ENCODE assay signal across 29 cellular contexts in genomic region chr9:15146121-15146820, GRCh38.
A peak's percentile ranks its signal among the peaks of the same experiment; 100 is the strongest.
DNase-seq lines count a peak whose midpoint lies in the region; ATAC-seq, FAIRE-seq and TF ChIP-seq lines count a peak whose summit lies in the region.
"Had no signal": no experiment of that assay in that cellular context is flagged by ENCODE, and none has a peak within 500 bp of the region (broad histone marks: within the 10 kb centered on the region; RNA-seq: fewer than 3 reads in every experiment).

No MANE protein-coding gene starts in this region.

- DNase-seq in HepG2 (ENCODE audit: low spot score) (no peak), right lobe of liver (no peak), NCI-H2171 (lab: John Stamatoyannopoulos, UW) (peak; percentile 47), WTC11 (ENCODE audit: low spot score) (no peak), GM19240 (ENCODE audit: insufficient read length, low spot score) (no peak), foreskin melanocyte (no peak), NCI-H1048 (lab: John Stamatoyannopoulos, UW) (no peak), T-helper 17 cell (no peak)
- DNase-seq: activated CD4-positive, alpha-beta memory T cell treated with anti-CD3 and anti-CD28 coated beads, Interleukin-2, amount 10 ng/mL, durations not matched to agents 7 days and 5 days; activated naive CD4-positive, alpha-beta T cell; activated T-cell treated with anti-CD3 and anti-CD28 coated beads, Interleukin-2, amount 50 U/mL, for 1 hour; amygdala; C1 segment of cervical spinal cord; caudate nucleus; erythroblast; gastrocnemius medialis; mesenchymal stem cell; NCI-H510A; PC-9; SIG-M5; stimulated activated CD4-positive, alpha-beta T cell treated with anti-CD3 and anti-CD28 coated beads, Interleukin-4, amount 100 ng/mL, for 24 hours; stomach had no signal

- in situ Hi-C loops in HepG2 (cut with HindIII; ENCODE audit: extremely low pct_ligation_motif_present, low pct_unique_long_range_greater_than_20kb): no loop called here

- H3K4me1 ChIP-seq in HepG2 (ENCODE audit: insufficient read depth, low read length): no peaks in the 10 kb centered on the region
- H3K4me1 ChIP-seq in right lobe of liver: no peaks in the 10 kb centered on the region
- H3K4me1 ChIP-seq: stomach had no signal

- H3K4me3 Mint-ChIP-seq in WTC11 (no peak overlapping the region), T-helper 17 cell (no peak overlapping the region)
- H3K4me3 Mint-ChIP-seq: activated CD4-positive, alpha-beta memory T cell treated with anti-CD3 and anti-CD28 coated beads, Interleukin-2, amount 10 ng/mL, durations not matched to agents 7 days and 5 days; IgD-negative memory B cell; natural killer cell treated with Interleukin-12 subunit alpha and Interleukin-12 subunit beta and Interleukin-15 and Interleukin-18, amount 100 ng/mL, for 72 hours; T-helper 1 cell treated with Interleukin-12 subunit alpha and Interleukin-12 subunit beta and Interleukin-4 antibody, amounts not matched to agents 30 μg/mL and 1 μg/mL, for 36 hours had no signal

- no peak for ATAC-seq in HepG2
- ATAC-seq in right lobe of liver: no peak
- ATAC-seq in WTC11: peak; percentile 32
- ATAC-seq in T-helper 17 cell: no peak
- ATAC-seq: gastrocnemius medialis; natural killer cell treated with Interleukin-12 subunit alpha and Interleukin-12 subunit beta and Interleukin-15 and Interleukin-18, amount 100 ng/mL, for 72 hours had no signal

- no peak for FAIRE-seq in HepG2 (lab: Jason Lieb, UNC)
- FAIRE-seq: GM12892 had no signal

- H3K9ac ChIP-seq in HepG2 (ENCODE audit: insufficient read depth, low read depth, low read length): no peak overlapping the region

- TF ChIP-seq CTCF in HepG2 (CRISPR knock-in tag; IDR thresholded peaks at IDR 0.05) (no peak), right lobe of liver (IDR thresholded peaks at IDR 0.05) (no peak), WTC11 (IDR thresholded peaks at IDR 0.05) (no peak)

- WGBS in HepG2 (ENCODE audit: low lambda C conversion rate): 55% methylated on average over 12 of the region's 12 CpGs
- WGBS in right lobe of liver (ENCODE audit: insufficient coverage, low coverage, low lambda C conversion rate, missing lambda C conversion rate): 77% methylated on average over 12 of the region's 12 CpGs

- intact Hi-C loops in HepG2 (cut with micrococcal nuclease; ENCODE audit: unreplicated experiment) (loop anchor here (10.0 kb wide), 1 partner anchor 531 kb away; no protein-coding TSS in a partner anchor), right lobe of liver (cut with DNase I) (no loop called here)

- H3K27ac ChIP-seq in HepG2 (ENCODE audit: extremely low read length, insufficient read depth, low read length) (no peak overlapping the region), right lobe of liver (no peak overlapping the region)
- H3K27ac ChIP-seq: gastrocnemius medialis, HL-60, PC-9, stomach had no signal

- H3K27me3 ChIP-seq in HepG2 (ENCODE audit: control insufficient read depth in 1 of 2, insufficient read depth in 2 of 2, low read length in 2 of 2): peaks cover 2 to 9% of the 10 kb centered on the region in 2 experiments; a peak in 1 of 5 replicates
- H3K27me3 ChIP-seq in right lobe of liver: no peaks in the 10 kb centered on the region
- H3K27me3 ChIP-seq: gastrocnemius medialis, stomach had no signal

- H3K4me1 Mint-ChIP-seq in WTC11: peaks cover 38% of the 10 kb centered on the region
- H3K4me1 Mint-ChIP-seq in T-helper 17 cell: peaks cover 2% of the 10 kb centered on the region
- H3K4me1 Mint-ChIP-seq: IgD-negative memory B cell had no signal

- no TSS peak for BruUV-seq in HepG2 (replicated peaks; lab: Mats Ljungman, UMichigan)

- no peak overlapping the region for H3K27ac Mint-ChIP-seq in WTC11
- no peak overlapping the region for H3K27ac Mint-ChIP-seq in T-helper 17 cell
- H3K27ac Mint-ChIP-seq: activated CD4-positive, alpha-beta memory T cell treated with anti-CD3 and anti-CD28 coated beads, Interleukin-2, amount 10 ng/mL, durations not matched to agents 7 days and 5 days; IgD-negative memory B cell; natural killer cell treated with Interleukin-12 subunit alpha and Interleukin-12 subunit beta and Interleukin-15 and Interleukin-18, amount 100 ng/mL, for 72 hours; progenitor cell of endocrine pancreas; T-helper 1 cell treated with Interleukin-12 subunit alpha and Interleukin-12 subunit beta and Interleukin-4 antibody, amounts not matched to agents 30 μg/mL and 1 μg/mL, for 36 hours had no signal

- H3K36me3 ChIP-seq in HepG2 (replicated peaks in 1 of 2; ENCODE audit: control insufficient read depth in 1 of 2, insufficient read depth in 2 of 2, low read length in 2 of 2) (no peaks in the 10 kb centered on the region), right lobe of liver (no peaks in the 10 kb centered on the region)
- H3K36me3 ChIP-seq: gastrocnemius medialis, stomach had no signal

- H3K4me3 ChIP-seq in HepG2 (replicated peaks in 1 of 3; ENCODE audit: insufficient read depth in 1 of 3, low read depth in 2 of 3, low read length in 3 of 3) (no peak overlapping the region), right lobe of liver (no peak overlapping the region)
- H3K4me3 ChIP-seq: gastrocnemius medialis, PC-9, smooth muscle cell, stomach had no signal

- H3K79me2 ChIP-seq in HepG2 (ENCODE audit: insufficient read depth, low read length): no peaks in the 10 kb centered on the region

- no peak for TF ChIP-seq EP300 in HepG2 (IDR thresholded peaks at IDR 0.05; ENCODE audit: low read depth in 2 of 2, low read length in 2 of 2)
- TF ChIP-seq EP300 in HepG2 (CRISPR knock-in tag; IDR thresholded peaks at IDR 0.05; ENCODE audit: borderline replicate concordance): no peak

- TF ChIP-seq RAD21 in HepG2 (CRISPR knock-in tag; IDR thresholded peaks at IDR 0.05): no peak

- H3K9me3 ChIP-seq in HepG2 (ENCODE audit: low read length) (no peaks in the 10 kb centered on the region), right lobe of liver (no peaks in the 10 kb centered on the region), T-helper 17 cell (ENCODE audit: control insufficient read depth, low read length, poor library complexity, severe bottlenecking) (no peaks in the 10 kb centered on the region)
- H3K9me3 ChIP-seq: gastrocnemius medialis, stomach had no signal

- no peak for TF ChIP-seq POLR2A in HepG2 (IDR thresholded peaks at IDR 0.05; ENCODE audit: insufficient read depth in 1 of 2, low read depth in 2 of 2, low read length in 2 of 2)
- TF ChIP-seq POLR2A in right lobe of liver (IDR thresholded peaks at IDR 0.05): no peak

- no peak overlapping the region for H2AFZ ChIP-seq in HepG2 (ENCODE audit: low read length)
- H2AFZ ChIP-seq: PC-9 had no signal

- H3K36me3 Mint-ChIP-seq in WTC11 (0 out of 2 replicates have a peak, but pooled peaks cover under 1% of the 10 kb centered on the region), T-helper 17 cell (ENCODE audit: low read depth) (no peaks in the 10 kb centered on the region)
- H3K36me3 Mint-ChIP-seq: IgD-negative memory B cell; natural killer cell treated with Interleukin-12 subunit alpha and Interleukin-12 subunit beta and Interleukin-15 and Interleukin-18, amount 100 ng/mL, for 72 hours had no signal

- H4K20me1 ChIP-seq in HepG2 (ENCODE audit: insufficient read depth, low read length): no peaks in the 10 kb centered on the region

- H3K27me3 Mint-ChIP-seq in WTC11 (ENCODE audit: low read depth): no peaks in the 10 kb centered on the region
- H3K27me3 Mint-ChIP-seq in T-helper 17 cell: peaks cover 26% of the 10 kb centered on the region
- H3K27me3 Mint-ChIP-seq: progenitor cell of endocrine pancreas had no signal

- CTCF ChIA-PET in HepG2 (lab: Yijun Ruan, JAX; ENCODE audit: low intra/inter-chr PET ratio, low total read pairs): no interaction called here
- CTCF ChIA-PET in WTC11 (lab: Charles Lee): interaction anchor here (0.6 kb wide), 1 partner anchor 387 kb away, joined by 4 read pairs; no protein-coding TSS in a partner anchor

- H3K9me3 Mint-ChIP-seq in WTC11: 0 out of 2 replicates have a peak, but pooled peaks cover 3% of the 10 kb centered on the region
- H3K9me3 Mint-ChIP-seq: activated CD4-positive, alpha-beta memory T cell treated with anti-CD3 and anti-CD28 coated beads, Interleukin-2, amount 10 ng/mL, durations not matched to agents 7 days and 5 days; IgD-negative memory B cell; natural killer cell treated with Interleukin-12 subunit alpha and Interleukin-12 subunit beta and Interleukin-15 and Interleukin-18, amount 100 ng/mL, for 72 hours; T-helper 1 cell treated with Interleukin-12 subunit alpha and Interleukin-12 subunit beta and Interleukin-4 antibody, amounts not matched to agents 30 μg/mL and 1 μg/mL, for 36 hours had no signal

- no peak overlapping the region for H3K4me2 ChIP-seq in HepG2 (ENCODE audit: low read depth, low read length)
- H3K4me2 ChIP-seq: PC-9, smooth muscle cell had no signal

- POLR2A ChIA-PET in HepG2 (lab: Yijun Ruan, JAX) (no interaction called here), WTC11 (lab: Charles Lee) (interaction anchor here (0.6 kb wide), 1 partner anchor 214 kb away, joined by 7 read pairs; no protein-coding TSS in a partner anchor)

TF ChIP-seq in HepG2, 621 proteins besides CTCF, POLR2A, EP300 and RAD21:
- peak; percentile 68 for TF ChIP-seq ATF7 (IDR thresholded peaks at IDR 0.05)
- TF ChIP-seq ATF7 (CRISPR knock-in tag; IDR thresholded peaks at IDR 0.05): no peak
- no peak for TF ChIP-seq MXD4 (CRISPR knock-in tag; IDR thresholded peaks at IDR 0.05)

TF ChIP-seq in WTC11, 78 proteins besides CTCF, POLR2A, EP300 and RAD21 (continues in another document):
- TF ChIP-seq FOXP1 (CRISPR knock-in tag; IDR thresholded peaks at IDR 0.05; ENCODE audit: borderline replicate concordance) (no peak), TEAD1 (CRISPR knock-in tag; IDR thresholded peaks at IDR 0.05) (no peak), ZSCAN18 (CRISPR knock-in tag; IDR thresholded peaks at IDR 0.05) (no peak)
